ENCODE assay signal across 8 cellular contexts in the genomic region with DNA sequence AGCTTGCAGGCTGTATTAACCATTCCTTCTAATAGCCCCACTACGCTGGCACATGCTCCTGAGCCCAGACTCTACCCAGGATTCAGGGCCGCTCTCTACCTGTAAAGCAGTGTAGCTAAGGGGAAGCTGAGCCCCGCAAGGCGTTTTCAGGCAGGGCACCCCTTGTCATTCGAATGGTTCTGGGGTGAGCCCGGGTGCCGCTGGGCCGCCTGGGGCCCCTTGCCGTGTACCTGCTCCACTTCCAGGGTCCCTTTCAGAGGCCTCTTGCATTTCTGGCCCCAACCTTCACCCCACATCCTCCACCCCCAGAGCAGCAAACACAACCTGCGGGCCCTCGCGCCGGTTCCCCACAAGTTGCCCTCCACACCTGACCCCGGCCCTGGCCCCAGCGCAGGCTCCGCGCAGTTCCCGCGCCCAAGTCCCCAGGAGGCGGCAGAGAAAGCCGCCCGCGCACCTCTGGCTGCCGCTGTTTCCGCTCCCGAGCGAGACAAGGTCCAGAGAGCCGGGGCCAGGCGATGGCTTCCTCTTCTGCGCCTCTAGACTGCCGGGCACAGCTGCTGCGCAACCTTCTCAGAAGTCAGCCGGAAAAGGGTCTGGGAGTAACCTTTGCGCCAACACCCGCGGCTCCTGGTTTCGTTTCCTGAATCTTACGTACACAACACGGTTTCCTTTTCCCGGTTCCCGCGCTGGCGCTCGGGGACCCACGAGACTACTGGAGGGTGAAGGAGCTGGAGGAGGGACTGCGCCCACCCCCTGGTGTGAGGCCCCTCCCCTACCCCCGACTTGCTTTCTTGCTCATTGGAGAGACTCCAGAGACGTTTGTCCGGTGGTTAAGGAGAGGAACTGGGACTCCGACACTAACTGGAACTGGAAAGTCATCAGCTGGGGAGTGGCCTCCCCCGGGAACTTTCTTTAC. TPM values are rescaled to one million over a fixed set of nuclear protein-coding genes. Genes with fewer than 3 reads are reported as not detected.
DNase-seq lines count a peak whose midpoint lies in the region; ATAC-seq lines count a peak whose summit lies in the region.

TSS of gene PLSCR1 (minus strand) at position 595 of the 916 bp plus-strand sequence. CDS start 8,055 bp downstream, outside the sequence.

- peak; percentile 56 to 64 (median 63) for DNase-seq in CD4-positive, alpha-beta memory T cell
- DNase-seq in NOMO-1 (lab: John Stamatoyannopoulos, UW; ENCODE audit: unreplicated experiment in 2 of 2) (peak; percentile 98), lung microvascular endothelial cell (ENCODE audit: low read depth in 2 of 2) (peak; percentile 68 to 99)
- DNase-seq in effector memory CD4-positive, alpha-beta T cell, result peak; percentile 49 to 53 (median 50)
- peak; percentile 51 to 74 (median 62) for DNase-seq in stimulated activated CD4-positive, alpha-beta T cell treated with anti-CD3 and anti-CD28 coated beads, TNF-alpha, amount 100 ng/mL, for 4 hours (ENCODE audit: low read depth in 3 of 3)

- H3K4me3 ChIP-seq in CD4-positive, alpha-beta memory T cell (ENCODE audit: low read length in 2 of 2), result peak within 1 kb of the TSS; percentile 75 to 77
- peak within 1 kb of the TSS; percentile 81 for H3K4me3 ChIP-seq in effector memory CD4-positive, alpha-beta T cell (ENCODE audit: insufficient read depth, low read depth, low read length, poor library complexity, severe bottlenecking)

- H3K9me3 Mint-ChIP-seq in CD4-positive, alpha-beta memory T cell, result no peaks in the 10 kb centered on the region

- H3K4me3 Mint-ChIP-seq in CD4-positive, alpha-beta memory T cell, result peak within 1 kb of the TSS; percentile 93 to 95 (median 94)

- H3K4me1 ChIP-seq in CD4-positive, alpha-beta memory T cell (ENCODE audit: insufficient read depth, low read length), result peaks cover 42% of the 10 kb centered on the region
- H3K4me1 ChIP-seq in effector memory CD4-positive, alpha-beta T cell (ENCODE audit: control insufficient read depth, insufficient read depth, low read length, poor library complexity, severe bottlenecking), result peaks cover 8% of the 10 kb centered on the region

- POLR2A ChIA-PET in CD4-positive, alpha-beta memory T cell (lab: Charles Lee; ENCODE audit: partially characterized antibody), result interaction anchor here (0.8 to 1.1 kb wide), 3 partner anchors 74 to 75 kb away, joined by 3 to 4 read pairs (median 4); partner anchors contain the start of gene PLSCR2
- POLR2A ChIA-PET in activated CD8-positive, alpha-beta memory T cell treated with anti-CD3 and anti-CD28 coated beads for 36 hours (lab: Charles Lee), result interaction anchor here (0.7 to 1.0 kb wide), 2 partner anchors 39 to 83 kb away, joined by 3 read pairs; no protein-coding TSS in a partner anchor

- peak within 1 kb of the TSS; percentile 50 for H3K27ac ChIP-seq in CD4-positive, alpha-beta memory T cell (ENCODE audit: low read depth, low read length)
- H3K27ac ChIP-seq in effector memory CD4-positive, alpha-beta T cell (ENCODE audit: insufficient read depth, low read length, poor library complexity, severe bottlenecking), result peak within 1 kb of the TSS; percentile 52

- ATAC-seq in GM19438 (IDR thresholded peaks at IDR 0.05; ENCODE audit: low read depth, unreplicated experiment) (peak; percentile 90), HG03571 (IDR thresholded peaks at IDR 0.05; ENCODE audit: unreplicated experiment) (peak; percentile 87)

- no peaks in the 10 kb centered on the region for H3K27me3 Mint-ChIP-seq in CD4-positive, alpha-beta memory T cell

- peaks cover 0 to 7% of the 10 kb centered on the region in 2 donors for H3K36me3 Mint-ChIP-seq in CD4-positive, alpha-beta memory T cell

- H3K36me3 ChIP-seq in CD4-positive, alpha-beta memory T cell (ENCODE audit: insufficient read depth, low read length), result no peaks in the 10 kb centered on the region
- H3K36me3 ChIP-seq in effector memory CD4-positive, alpha-beta T cell (ENCODE audit: control insufficient read depth, insufficient read depth, low read length), result no peaks in the 10 kb centered on the region

- intact Hi-C loops in CD4-positive, alpha-beta memory T cell (cut with micrococcal nuclease), result loop anchor here (2.0 kb wide), 1 partner anchor 75 kb away; the partner anchor contains the start of gene PLSCR2

- peak within 1 kb of the TSS; percentile 79 to 93 (median 88) for H3K27ac Mint-ChIP-seq in CD4-positive, alpha-beta memory T cell

- H3K4me1 Mint-ChIP-seq in CD4-positive, alpha-beta memory T cell, result peaks cover 37 to 71% (median 57%) of the 10 kb centered on the region in 4 donors

- no peaks in the 10 kb centered on the region for H3K27me3 ChIP-seq in CD4-positive, alpha-beta memory T cell (ENCODE audit: insufficient read depth, low read length)
- no peaks in the 10 kb centered on the region for H3K27me3 ChIP-seq in effector memory CD4-positive, alpha-beta T cell (replicated peaks; ENCODE audit: control insufficient read depth, insufficient read depth, low read length, poor library complexity, severe bottlenecking)

- H3K9me3 ChIP-seq in CD4-positive, alpha-beta memory T cell (ENCODE audit: control insufficient read depth in 1 of 2, low read length in 2 of 2), result no peaks in the 10 kb centered on the region
- no peaks in the 10 kb centered on the region for H3K9me3 ChIP-seq in effector memory CD4-positive, alpha-beta T cell (ENCODE audit: control insufficient read depth, low read length)

- CTCF ChIA-PET in CD4-positive, alpha-beta memory T cell (lab: Charles Lee; ENCODE audit: partially characterized antibody), result interaction anchor here (0.6 to 1.2 kb wide), 6 partner anchors 9 to 74 kb away, joined by 3 to 4 read pairs (median 3); no protein-coding TSS in a partner anchor
- CTCF ChIA-PET in activated CD8-positive, alpha-beta memory T cell treated with anti-CD3 and anti-CD28 coated beads for 36 hours (lab: Charles Lee), result interaction anchor here (0.8 kb wide), 1 partner anchor 10 kb away, joined by 3 read pairs; no protein-coding TSS in a partner anchor

RNA-seq across cellular contexts. Expression of gene PLSCR1, which starts in this region (rescaled TPM):
- total RNA-seq in CD4-positive, alpha-beta memory T cell, result 10 to 100 TPM; 24.9 to 25.0 TPM
- 10 to 100 TPM; 24.9 to 34.2 TPM for polyA plus RNA-seq in CD4-positive, alpha-beta memory T cell
- 10 to 100 TPM; 23.3 to 28.8 TPM for total RNA-seq in activated CD8-positive, alpha-beta memory T cell treated with anti-CD3 and anti-CD28 coated beads for 36 hours
- 58.0 and 70.4 TPM in 2 replicates for total RNA-seq in lung microvascular endothelial cell

Comparison
In these comparisons a context has a peak if more than half of its experiments do, and no peak if none do; other contexts are left out.
1. Peak in every context shown above with its lines: DNase-seq, ATAC-seq, H3K4me3 ChIP-seq and H3K27ac ChIP-seq.